In the genomic region with DNA sequence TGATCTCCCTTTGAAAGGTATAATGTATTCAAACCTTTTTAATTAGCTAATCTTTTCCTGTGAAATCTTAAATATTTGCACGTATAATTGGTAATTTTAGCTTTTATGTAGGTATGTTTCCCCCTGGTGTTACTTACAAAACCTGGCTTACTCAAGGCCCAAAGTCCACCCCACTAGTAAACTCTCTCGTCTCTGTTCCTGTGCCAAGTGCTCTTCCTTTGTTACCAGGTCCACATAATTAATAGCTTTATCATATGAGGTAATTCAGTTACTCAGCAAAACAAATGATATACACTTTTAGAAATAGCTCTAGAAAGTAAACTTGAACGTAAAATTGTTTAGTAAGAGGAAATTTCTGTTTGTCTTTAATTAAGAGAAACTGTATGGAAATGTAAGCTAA, we compare ENCODE assay signal across 19 cellular contexts. TPM values are rescaled to one million over a fixed set of nuclear protein-coding genes. Genes with fewer than 3 reads are reported as not detected.
DNase-seq lines count a peak whose midpoint lies in the region; ATAC-seq and TF ChIP-seq lines count a peak whose summit lies in the region.
"Had no signal": no experiment of that assay in that cellular context is flagged by ENCODE, and none has a peak within 500 bp of the region (broad histone marks: within the 10 kb centered on the region; RNA-seq: fewer than 3 reads in every experiment).

No MANE protein-coding gene starts in this region.

- peaks cover 9% of the 10 kb centered on the region for H3K36me3 Mint-ChIP-seq in mesothelial cell of epicardium

- peak; percentile 5 for DNase-seq in COR-L47 (lab: John Stamatoyannopoulos, UW)
- DNase-seq in NCI-H1105 treated with DMSO at 0.1 percent for 48 hours (lab: John Stamatoyannopoulos, UW) = peak; percentile 54
- peak; percentile 58 for DNase-seq in dermis blood vessel endothelial cell
- no peak for DNase-seq in mesothelial cell of epicardium (ENCODE audit: low spot score in 2 of 2, unreplicated experiment in 2 of 2)
- DNase-seq in NOMO-1 (lab: John Stamatoyannopoulos, UW; ENCODE audit: unreplicated experiment in 2 of 2) = no peak
- DNase-seq: activated CD4-positive, alpha-beta T cell treated with anti-CD3 and anti-CD28 coated beads for 48 hours; activated CD8-positive, alpha-beta memory T cell treated with anti-CD3 and anti-CD28 coated beads, Interleukin-2, amount 50 U/mL, for 48 hours; activated naive CD4-positive, alpha-beta T cell; anterior cingulate cortex; effector memory CD4-positive, alpha-beta T cell; left lung; MM.1S; NCI-H526 treated with DMSO at 0.1 percent for 48 hours; stimulated activated CD4-positive, alpha-beta T cell treated with anti-CD3 and anti-CD28 coated beads, Interleukin-4, amount 100 ng/mL, for 1 hour; substantia nigra; T-helper 9 cell had no signal

- ATAC-seq in esophagus mucosa (no peak), GM21825 (IDR thresholded peaks at IDR 0.05; ENCODE audit: unreplicated experiment) (no peak), HG03460 (IDR thresholded peaks at IDR 0.05; ENCODE audit: unreplicated experiment) (no peak)
- ATAC-seq: left lung had no signal

- no peak for TF ChIP-seq CTCF in mesothelial cell of epicardium (IDR thresholded peaks at IDR 0.05; ENCODE audit: unreplicated experiment)

- no peaks in the 10 kb centered on the region for H3K9me3 Mint-ChIP-seq in mesothelial cell of epicardium

- H3K27ac Mint-ChIP-seq in mesothelial cell of epicardium = peak overlapping the region; percentile 77

- no peak overlapping the region for H3K4me3 Mint-ChIP-seq in mesothelial cell of epicardium

- H3K27me3 Mint-ChIP-seq in mesothelial cell of epicardium (ENCODE audit: low read depth) = no peaks in the 10 kb centered on the region

- H3K4me1 Mint-ChIP-seq in mesothelial cell of epicardium = peaks cover 80% of the 10 kb centered on the region

RNA-seq across cellular contexts. Expression of a gene that starts 36.7 kb away (rescaled TPM):
- total RNA-seq in dermis blood vessel endothelial cell = 12.4 and 23.2 TPM in 2 replicates
- 152 to 163 TPM (median 162 TPM) in 3 replicates for total RNA-seq in mesothelial cell of epicardium
- 47.5 TPM for total RNA-seq in esophagus mucosa

Comparison
In these comparisons a context has a peak if more than half of its experiments do, and no peak if none do; other contexts are left out.
1. DNase-seq: peak in COR-L47 (single experiment), NCI-H1105 treated with DMSO at 0.1 percent for 48 hours (single experiment) and dermis blood vessel endothelial cell (single experiment); none in mesothelial cell of epicardium (0 of 2) and NOMO-1 (0 of 2).